Comparison of ENCODE assay signal across 8 cellular contexts in the genomic region with DNA sequence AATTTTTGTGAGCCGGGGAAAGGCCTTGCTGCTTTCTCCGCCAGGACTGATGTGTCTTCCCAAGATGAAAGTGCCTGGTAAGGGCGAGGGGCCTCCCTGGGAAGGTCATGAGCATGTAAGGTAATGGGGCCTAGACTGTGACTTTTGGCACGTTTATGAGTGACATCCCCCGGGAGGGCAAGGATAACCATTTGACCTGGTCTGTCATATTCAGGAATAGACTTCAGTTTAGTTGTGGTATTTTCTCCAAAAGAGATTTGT. TPM values are rescaled to one million over a fixed set of nuclear protein-coding genes. Genes with fewer than 3 reads are reported as not detected.
DNase-seq lines count a peak whose midpoint lies in the region; ATAC-seq, FAIRE-seq and TF ChIP-seq lines count a peak whose summit lies in the region.

No MANE protein-coding gene starts in this region.

- intact Hi-C loops in CD14-positive monocyte (cut with micrococcal nuclease) = loop anchor here in 1 of 2 donors (5.0 kb wide), 1 partner anchor 63 kb away; a partner anchor contains a TSS
- intact Hi-C loops in dendritic cell treated with granulocyte-macrophage colony-stimulating factor and Interleukin-4, amounts not matched to agents 40 ng/mL and 50 ng/mL, for 4 days (cut with micrococcal nuclease) = no loop called here

- H3K4me3 ChIP-seq in GM23338 (peak overlapping the region; percentile 64), mesodermal cell (ENCODE audit: extremely low read depth, insufficient read depth, low read length, poor library complexity, severe bottlenecking) (peak overlapping the region; percentile 76), upper lobe of left lung (peak overlapping the region; percentile 59 to 99 (median 84))

- peaks cover 14% of the 10 kb centered on the region for H4K20me1 ChIP-seq in GM23338 (replicated peaks; ENCODE audit: insufficient read depth)

- H3K9me2 ChIP-seq in GM23338 (ENCODE audit: insufficient read depth) = no peaks in the 10 kb centered on the region

- H3K9me3 ChIP-seq in mesodermal cell (ENCODE audit: control insufficient read depth, low read length) (no peaks in the 10 kb centered on the region), upper lobe of left lung (no peaks in the 10 kb centered on the region)

- H3K9me3 Mint-ChIP-seq in CD14-positive monocyte (no peaks in the 10 kb centered on the region), GM23338 (peaks cover 3% of the 10 kb centered on the region; the same call in 1 of the 3 replicates)
- H3K9me3 Mint-ChIP-seq in dendritic cell treated with granulocyte-macrophage colony-stimulating factor and Interleukin-4, amounts not matched to agents 40 ng/mL and 50 ng/mL, for 4 days = no peaks in the 10 kb centered on the region

- H3K4me1 ChIP-seq in GM23338 (ENCODE audit: insufficient read depth) (peaks cover 20% of the 10 kb centered on the region), mesodermal cell (ENCODE audit: control insufficient read depth, insufficient read depth, low read length, poor library complexity, severe bottlenecking) (peaks cover 14% of the 10 kb centered on the region), upper lobe of left lung (peaks cover 33 to 47% (median 41%) of the 10 kb centered on the region in 4 donors)

- H3K27ac Mint-ChIP-seq in CD14-positive monocyte (peak overlapping the region; percentile 91 to 99 (median 94)), GM23338 (peak overlapping the region; percentile 93)
- peak overlapping the region; percentile 99 for H3K27ac Mint-ChIP-seq in dendritic cell treated with granulocyte-macrophage colony-stimulating factor and Interleukin-4, amounts not matched to agents 40 ng/mL and 50 ng/mL, for 4 days

- ATAC-seq in GM23338 (peak; percentile 11), upper lobe of left lung (ENCODE audit: low FRiP score in 2 of 2) (peak in 1 of 2 donors; percentile 22)

- no peak for DNase-seq in CD14-positive monocyte (ENCODE audit: low spot score)
- peak; percentile 34 for DNase-seq in GM23338 (ENCODE audit: low spot score)
- peak; percentile 51 for DNase-seq in RKO (ENCODE audit: low spot score)
- peak in 1 of 2 donors; percentile 28 for DNase-seq in upper lobe of left lung
- DNase-seq in effector CD4-positive, alpha-beta T cell = no peak
- no peak for DNase-seq in D721Med (ENCODE audit: insufficient read length, low spot score)

- H3K79me2 ChIP-seq in GM23338 (replicated peaks; ENCODE audit: insufficient read depth) = peaks cover 55% of the 10 kb centered on the region

- no peaks in the 10 kb centered on the region for H3K27me3 ChIP-seq in GM23338 (ENCODE audit: insufficient read depth)
- no peaks in the 10 kb centered on the region for H3K27me3 ChIP-seq in upper lobe of left lung

- no peak for TF ChIP-seq EP300 in upper lobe of left lung (IDR thresholded peaks at IDR 0.05)

- peaks cover 22 to 29% of the 10 kb centered on the region in 2 donors for H3K36me3 Mint-ChIP-seq in CD14-positive monocyte
- peaks cover 37% of the 10 kb centered on the region for H3K36me3 Mint-ChIP-seq in GM23338 (ENCODE audit: low read depth)
- peaks cover 51% of the 10 kb centered on the region for H3K36me3 Mint-ChIP-seq in dendritic cell treated with granulocyte-macrophage colony-stimulating factor and Interleukin-4, amounts not matched to agents 40 ng/mL and 50 ng/mL, for 4 days (ENCODE audit: low read depth)

- TF ChIP-seq CTCF in CD14-positive monocyte (IDR thresholded peaks at IDR 0.05) (no peak), GM23338 (conservative IDR thresholded peaks at IDR 0.05; ENCODE audit: low read depth in 2 of 2) (no peak), upper lobe of left lung (IDR thresholded peaks at IDR 0.05) (no peak), D721Med (IDR thresholded peaks at IDR 0.05; ENCODE audit: insufficient read depth, missing control alignments) (no peak)

- H3K27ac ChIP-seq in GM23338 (ENCODE audit: low read depth) (peak overlapping the region; percentile 87), mesodermal cell (ENCODE audit: low read depth, low read length, severe bottlenecking) (peak overlapping the region; percentile 95), upper lobe of left lung (peak overlapping the region; percentile 98 to 100 (median 100))

- H3K27me3 Mint-ChIP-seq in CD14-positive monocyte (ENCODE audit: low read depth in 3 of 3) = no peaks in the 10 kb centered on the region
- H3K27me3 Mint-ChIP-seq in GM23338 (ENCODE audit: insufficient read depth, low read depth, poor library complexity) = peaks cover 11% of the 10 kb centered on the region
- H3K27me3 Mint-ChIP-seq in dendritic cell treated with granulocyte-macrophage colony-stimulating factor and Interleukin-4, amounts not matched to agents 40 ng/mL and 50 ng/mL, for 4 days = no peaks in the 10 kb centered on the region

- H3K36me3 ChIP-seq in GM23338 (ENCODE audit: insufficient read depth) (no peaks in the 10 kb centered on the region; the same call in 1 of the 2 replicates), mesodermal cell (ENCODE audit: control insufficient read depth, insufficient read depth, low read length) (peaks cover 18% of the 10 kb centered on the region), upper lobe of left lung (peaks cover 0 to 5% (median 2%) of the 10 kb centered on the region in 4 donors)

- H3K4me1 Mint-ChIP-seq in CD14-positive monocyte (peaks cover 53% of the 10 kb centered on the region), GM23338 (peaks cover 19% of the 10 kb centered on the region)
- peaks cover 25% of the 10 kb centered on the region for H3K4me1 Mint-ChIP-seq in dendritic cell treated with granulocyte-macrophage colony-stimulating factor and Interleukin-4, amounts not matched to agents 40 ng/mL and 50 ng/mL, for 4 days (ENCODE audit: low read depth)

- 17 to 23% methylated on average over 5 of the region's 5 CpGs for WGBS in mesodermal cell (ENCODE audit: insufficient coverage in 2 of 2), 2 experiments
- 0 to 3% methylated on average over 5 of the region's 5 CpGs for WGBS in upper lobe of left lung, 2 donors

- peak overlapping the region; percentile 82 for H3K4me2 ChIP-seq in GM23338

- no peak for TF ChIP-seq POLR2A in upper lobe of left lung (IDR thresholded peaks at IDR 0.05)

- no peaks in the 10 kb centered on the region for H3F3A ChIP-seq in GM23338 (replicated peaks; ENCODE audit: low read depth)

- H3K4me3 Mint-ChIP-seq in CD14-positive monocyte (peak overlapping the region; percentile 94 to 98), GM23338 (peak overlapping the region; percentile 95)
- peak overlapping the region; percentile 92 for H3K4me3 Mint-ChIP-seq in dendritic cell treated with granulocyte-macrophage colony-stimulating factor and Interleukin-4, amounts not matched to agents 40 ng/mL and 50 ng/mL, for 4 days

- 0 out of 2 replicates have a peak overlapping the region, but pooled peaks have one; percentile 70 for H2AFZ ChIP-seq in GM23338

- FAIRE-seq in D721Med (lab: Jason Lieb, UNC) = no peak

TF ChIP-seq in GM23338, 12 proteins besides CTCF, POLR2A, EP300 and RAD21 (continues in another document):
- TF ChIP-seq, protein P1, sequence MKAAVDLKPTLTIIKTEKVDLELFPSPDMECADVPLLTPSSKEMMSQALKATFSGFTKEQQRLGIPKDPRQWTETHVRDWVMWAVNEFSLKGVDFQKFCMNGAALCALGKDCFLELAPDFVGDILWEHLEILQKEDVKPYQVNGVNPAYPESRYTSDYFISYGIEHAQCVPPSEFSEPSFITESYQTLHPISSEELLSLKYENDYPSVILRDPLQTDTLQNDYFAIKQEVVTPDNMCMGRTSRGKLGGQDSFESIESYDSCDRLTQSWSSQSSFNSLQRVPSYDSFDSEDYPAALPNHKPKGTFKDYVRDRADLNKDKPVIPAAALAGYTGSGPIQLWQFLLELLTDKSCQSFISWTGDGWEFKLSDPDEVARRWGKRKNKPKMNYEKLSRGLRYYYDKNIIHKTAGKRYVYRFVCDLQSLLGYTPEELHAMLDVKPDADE (IDR thresholded peaks at IDR 0.05) = no peak
- TF ChIP-seq CREB1 (CRISPR knock-in tag; IDR thresholded peaks at IDR 0.05; ENCODE audit: low read depth) (no peak), EZH2phosphoT487 (IDR thresholded peaks at IDR 0.05; ENCODE audit: unreplicated experiment) (no peak), ZNF114 (CRISPR knock-in tag; IDR thresholded peaks at IDR 0.05) (no peak), JUNB (IDR thresholded peaks at IDR 0.05; ENCODE audit: unreplicated experiment) (no peak), ZNF331 (CRISPR knock-in tag; IDR thresholded peaks at IDR 0.05; ENCODE audit: low read depth) (no peak), NANOG (IDR thresholded peaks at IDR 0.05; ENCODE audit: borderline replicate concordance) (no peak)

RNA-seq across cellular contexts. Expression of a gene that starts 0.6 kb away (rescaled TPM):
- polyA plus RNA-seq in CD14-positive monocyte (100 to 1,000 TPM; 845 to 946 TPM), GM23338 (2016; fragmentation: Nextera tagmentation; extraction: Ambion mirVana) (375 and 444 TPM in 2 replicates)
- total RNA-seq in GM23338 (2014; rRNA removed; shearing (Covaris generic)) = 341 and 348 TPM in 2 replicates
- 278 TPM for polyA plus RNA-seq in mesodermal cell (2013, experiment 1 of 2)
- polyA plus RNA-seq in mesodermal cell (2013, experiment 2 of 2) = 286 TPM
- 100 to 1,000 TPM; 185 to 426 (median 312) TPM for total RNA-seq in upper lobe of left lung

RNA-seq across cellular contexts. Expression of a gene that starts 23.5 kb away (rescaled TPM):
- polyA plus RNA-seq in CD14-positive monocyte (10 to 100 TPM; 67.9 to 70.7 TPM), GM23338 (2016; fragmentation: Nextera tagmentation; extraction: Ambion mirVana) (20.2 and 23.6 TPM in 2 replicates)
- 10.0 and 11.3 TPM in 2 replicates for total RNA-seq in GM23338 (2014; rRNA removed; shearing (Covaris generic))
- 31.3 TPM for polyA plus RNA-seq in mesodermal cell (2013, experiment 1 of 2)
- 25.1 TPM for polyA plus RNA-seq in mesodermal cell (2013, experiment 2 of 2)
- total RNA-seq in upper lobe of left lung = 10 to 100 TPM; 14.2 to 34.8 (median 19.6) TPM

Comparison
In these comparisons a context has a peak if more than half of its experiments do, and no peak if none do; other contexts are left out.
1. DNase-seq: peak in GM23338 (single experiment) and RKO (single experiment); none in CD14-positive monocyte (single experiment), effector CD4-positive, alpha-beta T cell (single experiment) and D721Med (single experiment).
2. Peak in every context shown above with its lines, with median percentiles within 50 percentile points of each other: H3K27ac Mint-ChIP-seq, H3K4me3 Mint-ChIP-seq, H3K27ac ChIP-seq and H3K4me3 ChIP-seq.